17 cellular contexts compared by ENCODE assay signal in the genomic region with DNA sequence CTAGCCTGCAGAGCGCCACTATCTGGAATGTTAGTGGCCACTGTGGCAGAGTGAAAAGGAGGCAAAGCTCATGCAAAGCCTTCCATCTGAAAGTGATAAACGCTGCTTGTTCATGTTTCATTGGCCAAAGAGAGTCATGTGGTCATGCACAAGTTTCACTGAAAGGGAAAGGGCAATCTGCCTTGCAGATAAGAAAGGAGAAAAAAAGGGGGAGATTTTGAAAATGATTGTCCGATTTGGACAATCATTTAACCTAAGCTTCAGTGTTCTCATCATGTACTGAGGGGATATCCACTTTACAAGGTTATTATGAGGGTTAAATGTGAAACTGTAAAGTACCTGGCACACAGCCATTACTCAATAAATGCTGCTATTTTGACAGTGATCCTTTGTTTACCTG. TPM values are rescaled to one million over a fixed set of nuclear protein-coding genes. Genes with fewer than 3 reads are reported as not detected.
DNase-seq lines count a peak whose midpoint lies in the region; ATAC-seq, FAIRE-seq and TF ChIP-seq lines count a peak whose summit lies in the region.
"Had no signal": no experiment of that assay in that cellular context is flagged by ENCODE, and none has a peak within 500 bp of the region (broad histone marks: within the 10 kb centered on the region; RNA-seq: fewer than 3 reads in every experiment).

No MANE protein-coding gene starts in this region.

- no peak for TF ChIP-seq EP300 in GM12878 (IDR thresholded peaks at IDR 0.05; ENCODE audit: borderline replicate concordance in 1 of 2, control insufficient read depth in 1 of 2, low read depth in 2 of 2, low read length in 2 of 2)
- no peak for TF ChIP-seq EP300 in SK-N-SH (IDR thresholded peaks at IDR 0.05; ENCODE audit: borderline replicate concordance in 1 of 2, low read depth in 1 of 2, low read length in 1 of 2)

- peak; percentile 62 for FAIRE-seq in GM12878 (lab: Jason Lieb, UNC)
- FAIRE-seq: pancreas had no signal

- RAD21 ChIA-PET in GM12878 (lab: Charles Lee; ENCODE audit: unreplicated experiment): interaction anchor here (0.6 to 6.3 kb wide), 7 partner anchors 9 to 792 kb away, joined by 3 to 62 read pairs (median 7); a partner anchor contains a TSS

- intact Hi-C loops in GM12878 (cut with micrococcal nuclease; ENCODE audit: unreplicated experiment): no loop called here

- SMC1A ChIA-PET in GM12878 (lab: Charles Lee; ENCODE audit: uncharacterized antibody, unreplicated experiment): interaction anchor here (0.6 to 11.1 kb wide), 13 partner anchors 8 to 291 kb away, joined by 3 to 89 read pairs (median 4); a partner anchor contains a TSS

- H3K4me2 ChIP-seq in GM12878 (ENCODE audit: control insufficient read depth, insufficient read depth) (no peak overlapping the region), smooth muscle cell (no peak overlapping the region), SK-N-SH (no peak overlapping the region)

- CTCF ChIA-PET in GM12878 (lab: Yijun Ruan, JAX): interaction anchor here (0.7 to 6.2 kb wide), 13 partner anchors 8 to 207 kb away, joined by 3 to 65 read pairs (median 4); a partner anchor contains a TSS
- CTCF ChIA-PET in SK-N-SH (lab: Yijun Ruan, JAX): interaction anchor here (5.0 to 5.9 kb wide), 2 partner anchors 8 to 206 kb away, joined by 26 to 32 read pairs; a partner anchor contains a TSS

- H4K20me1 ChIP-seq in GM12878 (ENCODE audit: control insufficient read depth, insufficient read depth): no peaks in the 10 kb centered on the region
- no peaks in the 10 kb centered on the region for H4K20me1 ChIP-seq in smooth muscle cell (ENCODE audit: low read depth)
- no peaks in the 10 kb centered on the region for H4K20me1 ChIP-seq in SK-N-SH (ENCODE audit: insufficient read depth)

- H3K4me1 ChIP-seq in GM12878 (ENCODE audit: control insufficient read depth, insufficient read depth, low read length) (peaks cover 10% of the 10 kb centered on the region), thymus (ENCODE audit: control insufficient read depth, insufficient read depth, low read length) (no peaks in the 10 kb centered on the region), smooth muscle cell (ENCODE audit: low read depth) (no peaks in the 10 kb centered on the region), SK-N-SH (ENCODE audit: control insufficient read depth in 1 of 2, insufficient read depth in 2 of 2, low read depth in 1 of 2, low read length in 1 of 2) (peaks cover 0 to 5% of the 10 kb centered on the region in 2 experiments; a peak in 2 of 4 replicates)

- no peak for TF ChIP-seq POLR2A in GM12878 (IDR thresholded peaks at IDR 0.05; ENCODE audit: low read depth, low read length)

- TF ChIP-seq RAD21 in GM12878 (IDR thresholded peaks at IDR 0.05; ENCODE audit: insufficient read depth, low read depth, low read length): no peak
- TF ChIP-seq RAD21 in SK-N-SH (IDR thresholded peaks at IDR 0.05; ENCODE audit: low read length): no peak

- H3K9ac ChIP-seq in GM12878 (ENCODE audit: control insufficient read depth, insufficient read depth, low read length): no peak overlapping the region
- H3K9ac ChIP-seq in smooth muscle cell (ENCODE audit: low read depth): no peak overlapping the region
- no peak overlapping the region for H3K9ac ChIP-seq in SK-N-SH

- H3K9me2 ChIP-seq in SK-N-SH: no peaks in the 10 kb centered on the region

- H3K9me3 ChIP-seq in GM12878 (replicated peaks; ENCODE audit: control insufficient read depth, insufficient read depth, low read length) (no peaks in the 10 kb centered on the region), thymus (ENCODE audit: control insufficient read depth) (no peaks in the 10 kb centered on the region), smooth muscle cell (replicated peaks; ENCODE audit: low read depth) (no peaks in the 10 kb centered on the region), SK-N-SH (no peaks in the 10 kb centered on the region)
- H3K9me3 ChIP-seq: heart right ventricle, pancreas had no signal

- H3K36me3 ChIP-seq in GM12878 (ENCODE audit: control insufficient read depth in 2 of 2, insufficient read depth in 2 of 2, low read length in 1 of 2) (no peaks in the 10 kb centered on the region), thymus (ENCODE audit: control insufficient read depth, insufficient read depth) (peaks cover 5% of the 10 kb centered on the region), smooth muscle cell (ENCODE audit: low read depth) (no peaks in the 10 kb centered on the region), SK-N-SH (replicated peaks in 1 of 2; ENCODE audit: control insufficient read depth in 1 of 2, insufficient read depth in 2 of 2, low read length in 1 of 2) (peaks cover 0 to 5% of the 10 kb centered on the region in 2 experiments)
- H3K36me3 ChIP-seq: pancreas had no signal

- no peaks in the 10 kb centered on the region for H3K27me3 ChIP-seq in GM12878 (replicated peaks in 1 of 2; ENCODE audit: control insufficient read depth in 2 of 2, insufficient read depth in 2 of 2, low read length in 1 of 2)
- no peaks in the 10 kb centered on the region for H3K27me3 ChIP-seq in thymus (ENCODE audit: control insufficient read depth, insufficient read depth)
- no peaks in the 10 kb centered on the region for H3K27me3 ChIP-seq in smooth muscle cell (ENCODE audit: low read depth)
- H3K27me3 ChIP-seq in SK-N-SH (ENCODE audit: insufficient read depth): no peaks in the 10 kb centered on the region
- H3K27me3 ChIP-seq: heart right ventricle, pancreas had no signal

- POLR2A ChIA-PET in GM12878 (lab: Charles Lee): interaction anchor here (0.8 to 3.6 kb wide), 4 partner anchors 9 to 206 kb away, joined by 3 to 21 read pairs (median 4); a partner anchor contains a TSS
- POLR2A ChIA-PET in SK-N-SH (lab: Yijun Ruan, JAX): no interaction called here

- H3K79me2 ChIP-seq in GM12878 (ENCODE audit: control insufficient read depth, insufficient read depth, low read length) (no peaks in the 10 kb centered on the region), smooth muscle cell (ENCODE audit: low read depth) (no peaks in the 10 kb centered on the region), SK-N-SH (ENCODE audit: insufficient read depth) (no peaks in the 10 kb centered on the region)

- ATAC-seq in GM19023 (IDR thresholded peaks at IDR 0.05; ENCODE audit: unreplicated experiment) (peak; percentile 47), HG02973 (IDR thresholded peaks at IDR 0.05; ENCODE audit: unreplicated experiment) (peak; percentile 43), GM12878 (peak; percentile 62)

- WGBS in GM12878 (ENCODE audit: insufficient coverage, insufficient replicate concordance, low lambda C conversion rate, missing lambda C conversion rate): 100% methylated on average over 3 of the region's 3 CpGs
- 93% methylated on average over 3 of the region's 3 CpGs for WGBS in thymus
- WGBS in smooth muscle cell (ENCODE audit: low lambda C conversion rate): 96% methylated on average over 3 of the region's 3 CpGs
- WGBS in SK-N-SH (ENCODE audit: low lambda C conversion rate): 87% methylated on average over 3 of the region's 3 CpGs

- H3F3A ChIP-seq in smooth muscle cell (ENCODE audit: low read depth) (no peaks in the 10 kb centered on the region), SK-N-SH (replicated peaks; ENCODE audit: insufficient read depth) (no peaks in the 10 kb centered on the region)

- H3K27ac ChIP-seq in GM12878 (ENCODE audit: control insufficient read depth, insufficient read depth): no peak overlapping the region
- H3K27ac ChIP-seq in thymus (ENCODE audit: low read depth): peak overlapping the region; percentile 18
- no peak overlapping the region for H3K27ac ChIP-seq in smooth muscle cell (ENCODE audit: low read depth)
- no peak overlapping the region for H3K27ac ChIP-seq in SK-N-SH (ENCODE audit: low read depth in 2 of 2, low read length in 1 of 2)

- no peak for DNase-seq in GM12878 (ENCODE audit: low read depth, low spot score)
- DNase-seq in activated CD4-positive, alpha-beta T cell treated with anti-CD3 and anti-CD28 coated beads for 48 hours: no peak
- no peak for DNase-seq in smooth muscle cell (lab: John Stamatoyannopoulos, UW; ENCODE audit: unreplicated experiment)
- no peak for DNase-seq in mucosa of gallbladder (ENCODE audit: low spot score)
- DNase-seq in SK-N-SH: no peak
- DNase-seq: activated CD4-positive, alpha-beta T cell treated with anti-CD3 and anti-CD28 coated beads, Interleukin-2, amount 10 ng/mL, durations not matched to agents 24 days and 14 days; CD4-positive, alpha-beta memory T cell; heart right ventricle; NCI-H1694; pancreas; stimulated activated naive CD4-positive, alpha-beta T cell; SW 1271 had no signal

- in situ Hi-C loops in GM12878 (cut with MboI): no loop called here

- no TSS peak for BruUV-seq in GM12878 (replicated peaks; lab: Mats Ljungman, UMichigan)

- H3K4me3 ChIP-seq in GM12878 (no peak overlapping the region), thymus (ENCODE audit: low read length) (no peak overlapping the region), smooth muscle cell (no peak overlapping the region), SK-N-SH (ENCODE audit: low read depth in 2 of 2, low read length in 1 of 2) (no peak overlapping the region)
- H3K4me3 ChIP-seq: heart right ventricle, lung, pancreas had no signal

- H2AFZ ChIP-seq in GM12878 (ENCODE audit: control insufficient read depth, low read depth, low read length) (no peak overlapping the region), smooth muscle cell (ENCODE audit: low read depth) (no peak overlapping the region), SK-N-SH (ENCODE audit: low read depth) (no peak overlapping the region)

- TF ChIP-seq CTCF in GM12878 (IDR thresholded peaks at IDR 0.05 in 2 of 3, conservative IDR thresholded peaks at IDR 0.05 in 1 of 3; ENCODE audit: control insufficient read depth in 2 of 3, extremely low read depth in 1 of 3, insufficient read depth in 1 of 3, low read depth in 3 of 3, low read length in 3 of 3): no peak
- no peak for TF ChIP-seq CTCF in smooth muscle cell (IDR thresholded peaks at IDR 0.05; ENCODE audit: borderline replicate concordance, insufficient read depth, poor library complexity, severe bottlenecking)
- no peak for TF ChIP-seq CTCF in SK-N-SH (IDR thresholded peaks at IDR 0.05)

RNA-seq across cellular contexts. Expression of a gene that starts 9.1 kb away (rescaled TPM):
- 5.7 and 5.9 TPM in 2 replicates for total RNA-seq in GM12878 (2013; cell fraction: nucleolus; rRNA removed)
- total RNA-seq in GM12878 (2014; rRNA removed) (0.71 and 0.79 TPM in 2 replicates), GM12878 (2014; rRNA removed; fragmentation: Illumina TruSeq; extraction: Trizol) (0.74 and 1.1 TPM in 2 replicates), GM12878 (2021) (1.4 and 1.7 TPM in 2 replicates), smooth muscle cell (3.0 and 5.8 TPM in 2 replicates), mucosa of gallbladder (19.3 TPM)
- polyA plus RNA-seq in GM12878 (2011; ENCODE audit: low read depth): 0.17 TPM
- polyA plus RNA-seq in GM12878 (2011; rRNA removed) (2.7 and 2.9 TPM in 2 replicates), GM12878 (2014; fragmentation: Illumina TruSeq; extraction: Trizol) (1.5 and 1.6 TPM in 2 replicates), GM12878 (2014; fragmentation: Nextera tagmentation; extraction: Ambion mirVana) (under 1 TPM; 0.44 to 0.85 TPM), GM12878 (2014; rRNA removed) (0.96 and 1.0 TPM in 2 replicates), GM12878 (2016; fragmentation: Nextera tagmentation; extraction: Ambion mirVana) (under 1 TPM; 0.78 to 0.80 TPM), thymus (7.8 TPM), smooth muscle cell (1.7 and 4.1 TPM in 2 replicates), SK-N-SH (2012; rRNA removed) (0.90 and 1.2 TPM in 2 replicates)
- polyA plus RNA-seq in GM12878 (2011; cell fraction: cytosol; rRNA removed): 1.8 and 2.1 TPM in 2 replicates
- 1.4 and 1.5 TPM in 2 replicates for polyA plus RNA-seq in GM12878 (2011; cell fraction: nucleus; rRNA removed)
- polyA plus RNA-seq in GM12878 (2012): 0.38 and 0.45 TPM in 2 replicates
- polyA minus RNA-seq in GM12878 (2011; rRNA and poly(A)+ RNA removed): 4.4 and 4.8 TPM in 2 replicates
- polyA minus RNA-seq in GM12878 (2011; cell fraction: cytosol; rRNA and poly(A)+ RNA removed): 1.5 and 2.0 TPM in 2 replicates
- 2.4 and 3.2 TPM in 2 replicates for polyA minus RNA-seq in GM12878 (2011; cell fraction: nucleus; rRNA and poly(A)+ RNA removed)
- polyA plus RNA-seq in SK-N-SH (2012; cell fraction: cytosol; rRNA removed): 1.1 TPM in 2 replicates
- 0.63 and 1.0 TPM in 2 replicates for polyA plus RNA-seq in SK-N-SH (2012; cell fraction: nucleus; rRNA removed)

RNA-seq across cellular contexts. Expression of a gene that starts 14.6 kb away (rescaled TPM):
- not detected in 2 replicates for total RNA-seq in GM12878 (2013; cell fraction: nucleolus; rRNA removed)
- total RNA-seq in GM12878 (2014; rRNA removed) (not detected in 2 replicates), GM12878 (2014; rRNA removed; fragmentation: Illumina TruSeq; extraction: Trizol) (not detected in 2 replicates), GM12878 (2021) (not detected in 2 replicates), smooth muscle cell (not detected in 2 replicates), mucosa of gallbladder (not detected)
- polyA plus RNA-seq in GM12878 (2011; ENCODE audit: low read depth): not detected
- polyA plus RNA-seq in GM12878 (2011; rRNA removed) (not detected in 2 replicates), GM12878 (2014; fragmentation: Illumina TruSeq; extraction: Trizol) (not detected in 2 replicates), GM12878 (2014; fragmentation: Nextera tagmentation; extraction: Ambion mirVana) (not detected), GM12878 (2014; rRNA removed) (0.06 TPM in 1 of 2 replicates, not detected in the other), GM12878 (2016; fragmentation: Nextera tagmentation; extraction: Ambion mirVana) (not detected), thymus (0.52 TPM), smooth muscle cell (not detected in 2 replicates), SK-N-SH (2012; rRNA removed) (not detected in 2 replicates)
- polyA plus RNA-seq in GM12878 (2011; cell fraction: cytosol; rRNA removed): not detected in 2 replicates
- polyA plus RNA-seq in GM12878 (2011; cell fraction: nucleus; rRNA removed): not detected in 2 replicates
- not detected in 2 replicates for polyA plus RNA-seq in GM12878 (2012)
- polyA minus RNA-seq in GM12878 (2011; rRNA and poly(A)+ RNA removed): not detected in 2 replicates
- not detected in 2 replicates for polyA minus RNA-seq in GM12878 (2011; cell fraction: cytosol; rRNA and poly(A)+ RNA removed)
- not detected in 2 replicates for polyA minus RNA-seq in GM12878 (2011; cell fraction: nucleus; rRNA and poly(A)+ RNA removed)
- not detected in 2 replicates for polyA plus RNA-seq in SK-N-SH (2012; cell fraction: cytosol; rRNA removed)
- polyA plus RNA-seq in SK-N-SH (2012; cell fraction: nucleus; rRNA removed): not detected in 2 replicates
- total RNA-seq: activated CD4-positive, alpha-beta T cell treated with anti-CD3 and anti-CD28 coated beads, Interleukin-2, amount 10 ng/mL, durations not matched to agents 24 days and 14 days; activated T-helper 2 cell treated with anti-CD3 and anti-CD28 coated beads, Interferon-gamma antibody, Interleukin-2, Interleukin-4, amounts not matched to agents 10 μg/mL and 5 μg/mL and 100 μg/mL, durations not matched to agents 14 hours and 24 hours and 36 hours; CD4-positive, alpha-beta memory T cell; heart right ventricle; lung; pancreas had no signal
- polyA plus RNA-seq: CD4-positive, alpha-beta memory T cell; heart right ventricle; lung; pancreas had no signal

RNA-seq across cellular contexts. Expression of a gene that starts 34.6 kb away (rescaled TPM):
- total RNA-seq in GM12878 (2013; cell fraction: nucleolus; rRNA removed): 71.6 and 71.7 TPM in 2 replicates
- total RNA-seq in GM12878 (2014; rRNA removed) (6.0 and 8.1 TPM in 2 replicates), GM12878 (2014; rRNA removed; fragmentation: Illumina TruSeq; extraction: Trizol) (7.3 and 7.6 TPM in 2 replicates), GM12878 (2021) (6.4 and 7.2 TPM in 2 replicates), smooth muscle cell (12.5 and 23.8 TPM in 2 replicates), mucosa of gallbladder (12.0 TPM)
- 2.0 TPM for polyA plus RNA-seq in GM12878 (2011; ENCODE audit: low read depth)
- polyA plus RNA-seq in GM12878 (2011; rRNA removed) (8.6 and 15.6 TPM in 2 replicates), GM12878 (2014; fragmentation: Illumina TruSeq; extraction: Trizol) (5.8 and 9.7 TPM in 2 replicates), GM12878 (2014; fragmentation: Nextera tagmentation; extraction: Ambion mirVana) (1 to 10 TPM; 5.3 to 9.0 TPM), GM12878 (2014; rRNA removed) (3.0 and 4.8 TPM in 2 replicates), GM12878 (2016; fragmentation: Nextera tagmentation; extraction: Ambion mirVana) (1 to 10 TPM; 6.4 TPM), thymus (38.1 TPM), smooth muscle cell (6.1 and 8.2 TPM in 2 replicates), SK-N-SH (2012; rRNA removed) (4.0 and 6.1 TPM in 2 replicates)
- 1.6 and 2.2 TPM in 2 replicates for polyA plus RNA-seq in GM12878 (2011; cell fraction: cytosol; rRNA removed)
- polyA plus RNA-seq in GM12878 (2011; cell fraction: nucleus; rRNA removed): 10.7 and 13.6 TPM in 2 replicates
- polyA plus RNA-seq in GM12878 (2012): 4.6 and 5.7 TPM in 2 replicates
- polyA minus RNA-seq in GM12878 (2011; rRNA and poly(A)+ RNA removed): 7.2 and 11.3 TPM in 2 replicates
- 1.9 and 2.8 TPM in 2 replicates for polyA minus RNA-seq in GM12878 (2011; cell fraction: cytosol; rRNA and poly(A)+ RNA removed)
- polyA minus RNA-seq in GM12878 (2011; cell fraction: nucleus; rRNA and poly(A)+ RNA removed): 14.7 and 15.0 TPM in 2 replicates
- 5.6 and 6.2 TPM in 2 replicates for polyA plus RNA-seq in SK-N-SH (2012; cell fraction: cytosol; rRNA removed)
- polyA plus RNA-seq in SK-N-SH (2012; cell fraction: nucleus; rRNA removed): 4.6 and 12.0 TPM in 2 replicates
